10 cellular contexts compared by ENCODE assay signal in genomic region chr15:23378946-23379345, GRCh38. TPM values are rescaled to one million over a fixed set of nuclear protein-coding genes. Genes with fewer than 3 reads are reported as not detected.
"Had no signal": no experiment of that assay in that cellular context is flagged by ENCODE, and none has a peak within 500 bp of the region (broad histone marks: within the 10 kb centered on the region; RNA-seq: fewer than 3 reads in every experiment).

No MANE protein-coding gene starts in this region.

RNA-seq across cellular contexts. Expression of gene GOLGA8S, which starts 24.4 kb away (rescaled TPM):
- total RNA-seq: PC-3, SK-MEL-5 had no signal

RNA-seq across cellular contexts. Expression of gene GOLGA6L26, which starts 45.0 kb away (rescaled TPM):
- total RNA-seq: OCI-LY7, PC-3, PC-9, Peyer's patch, Right ventricle myocardium inferior, Right ventricle myocardium superior, RPMI7951, SJCRH30, SJSA1, SK-MEL-5 had no signal
